ENCODE assay signal across 26 cellular contexts in genomic region chr17:45954914-45955313, GRCh38. TPM values are rescaled to one million over a fixed set of nuclear protein-coding genes. Genes with fewer than 3 reads are reported as not detected.
"Had no signal": no experiment of that assay in that cellular context is flagged by ENCODE, and none has a peak within 500 bp of the region (broad histone marks: within the 10 kb centered on the region; RNA-seq: fewer than 3 reads in every experiment).

No MANE protein-coding gene starts in this region.

- ATAC-seq: activated CD8-positive, alpha-beta T cell treated with anti-CD3 and anti-CD28 coated beads, Interleukin-2, amount 10 ng/mL, durations not matched to agents 7 days and 5 days; activated naive CD4-positive, alpha-beta T cell treated with anti-CD3 and anti-CD28 coated beads, Interleukin-2, amount 50 U/mL, for 72 hours; effector memory CD8-positive, alpha-beta T cell; lower lobe of right lung; mucosa of descending colon; sciatic nerve had no signal

- H3K27ac ChIP-seq: ascending aorta, lower lobe of right lung, upper lobe of left lung, WERI-Rb-1 had no signal

- DNase-seq: activated CD4-positive, alpha-beta T cell treated with anti-CD3 and anti-CD28 coated beads for 1 hour; activated CD4-positive, alpha-beta T cell treated with anti-CD3 and anti-CD28 coated beads, Interleukin-2, amount 50 U/mL, for 1 hour; activated CD8-positive, alpha-beta T cell treated with anti-CD3 and anti-CD28 coated beads, Interleukin-2, amount 10 ng/mL, durations not matched to agents 7 days and 5 days; activated gamma-delta T cell treated with Interleukin-2 at 50 U/mL for 16 hours; effector memory CD8-positive, alpha-beta T cell; foreskin melanocyte; lower lobe of right lung; mesendoderm; mucosa of descending colon; occipital lobe; stimulated activated CD4-positive, alpha-beta T cell treated with anti-CD3 and anti-CD28 coated beads, Interleukin-15, amount 100 ng/mL, for 24 hours; stimulated activated CD4-positive, alpha-beta T cell treated with anti-CD3 and anti-CD28 coated beads, Interleukin-2, amount 100 ng/mL, for 48 hours; stimulated activated CD8-positive, alpha-beta memory T cell treated with anti-CD3 and anti-CD28 coated beads, Interleukin-4, amount 100 ng/mL, for 48 hours; stimulated activated naive CD4-positive, alpha-beta T cell; upper lobe of left lung; WERI-Rb-1 had no signal

- H3K4me3 ChIP-seq: ascending aorta, lower lobe of right lung, mucosa of descending colon, smooth muscle cell, upper lobe of left lung had no signal

- H3K27me3 ChIP-seq: ascending aorta had no signal

RNA-seq across cellular contexts. Expression of gene STH, which starts 44.1 kb away (rescaled TPM):
- total RNA-seq: activated CD8-positive, alpha-beta T cell treated with anti-CD3 and anti-CD28 coated beads, Interleukin-2, amount 10 ng/mL, durations not matched to agents 7 days and 5 days; activated naive CD4-positive, alpha-beta T cell treated with anti-CD3 and anti-CD28 coated beads, Interleukin-2, amount 50 U/mL, for 72 hours; ascending aorta; dermis microvascular lymphatic vessel endothelial cell; endothelial cell of umbilical vein; esophagus mucosa; kidney epithelial cell; left lobe of liver; lower lobe of right lung; mucosa of descending colon; neural crest cell; sciatic nerve; smooth muscle cell; upper lobe of left lung had no signal
